In the genomic region with DNA sequence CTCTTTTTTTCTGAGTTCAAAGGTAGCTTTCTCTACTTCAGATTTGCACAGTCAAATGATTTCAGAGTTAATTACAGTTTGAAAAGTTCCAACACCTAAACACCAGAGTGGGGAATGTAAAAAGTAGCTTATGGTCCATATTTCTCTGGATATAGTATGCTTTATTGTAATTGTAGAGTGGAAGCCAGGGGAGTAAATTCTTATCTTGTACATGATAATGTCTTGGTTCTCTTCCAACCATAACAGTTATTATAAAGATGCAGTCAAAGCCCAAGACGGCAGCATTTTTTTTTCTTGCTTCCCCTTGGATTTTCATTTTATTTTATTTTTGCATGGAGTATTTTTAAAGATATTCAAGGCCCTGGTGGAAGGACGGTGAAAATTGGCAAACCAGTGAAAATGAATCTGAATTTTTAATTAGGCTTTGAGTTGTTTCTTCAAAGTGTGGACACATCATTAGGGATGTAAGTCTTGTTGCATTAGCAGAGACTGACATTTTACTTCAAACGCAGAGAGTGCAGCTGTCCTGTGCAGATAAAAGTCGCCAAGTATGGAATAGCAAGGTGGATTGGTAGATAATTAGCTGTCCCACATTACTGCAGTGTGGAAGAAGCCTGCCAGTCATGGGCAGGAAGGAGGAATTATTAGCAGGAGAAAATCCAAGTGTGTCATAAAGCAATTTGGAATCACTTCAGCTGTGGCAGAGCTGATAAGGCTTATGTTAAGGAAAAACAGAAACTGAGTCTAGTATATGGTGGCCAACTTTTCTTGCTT, we compare ENCODE assay signal across 22 cellular contexts.
"Had no signal": no experiment of that assay in that cellular context is flagged by ENCODE, and none has a peak within 500 bp of the region (broad histone marks: within the 10 kb centered on the region; RNA-seq: fewer than 3 reads in every experiment).

No MANE protein-coding gene starts in this region.

- H3K27me3 ChIP-seq: cardiac muscle cell, left lung, stomach, testis, upper lobe of left lung had no signal

- H3K27me3 Mint-ChIP-seq: dendritic cell treated with granulocyte-macrophage colony-stimulating factor and Interleukin-4, amounts not matched to agents 40 ng/mL and 50 ng/mL, for 4 days had no signal

- H3K4me1 ChIP-seq: prostate gland had no signal

- DNase-seq: activated CD4-positive, alpha-beta T cell treated with anti-CD3 and anti-CD28 coated beads, Interleukin-2, amount 50 U/mL, for 1 hour; activated CD8-positive, alpha-beta memory T cell treated with anti-CD3 and anti-CD28 coated beads, Interleukin-2, amount 50 U/mL, for 48 hours; activated effector memory CD4-positive, alpha-beta T cell treated with anti-CD3 and anti-CD28 coated beads, Interleukin-2, amount 50 U/mL, for 16 hours; activated T-cell treated with anti-CD3 and anti-CD28 coated beads, Interleukin-2, amount 50 U/mL, for 48 hours; effector memory CD4-positive, alpha-beta T cell; foreskin fibroblast; left lung; midbrain; right cardiac atrium; stimulated activated CD4-positive, alpha-beta T cell treated with anti-CD3 and anti-CD28 coated beads, Interleukin-4, amount 100 ng/mL, for 1 hour; stomach; T-helper 9 cell; testis; upper lobe of left lung had no signal

- H3K9me3 Mint-ChIP-seq: activated naive CD4-positive, alpha-beta T cell treated with anti-CD3 and anti-CD28 coated beads, Interleukin-2, amount 50 U/mL, for 24 hours; dendritic cell treated with granulocyte-macrophage colony-stimulating factor and Interleukin-4, amounts not matched to agents 40 ng/mL and 50 ng/mL, for 4 days; stimulated activated effector memory CD8-positive, alpha-beta T cell treated with anti-CD3 and anti-CD28 coated beads, Interleukin-12 subunit alpha, Interleukin-12 subunit beta, amount 100 ng/mL, for 72 hours had no signal

- H3K9me3 ChIP-seq: left lung, prostate gland, stomach, testis, upper lobe of left lung had no signal

- H3K36me3 Mint-ChIP-seq: activated naive CD4-positive, alpha-beta T cell treated with anti-CD3 and anti-CD28 coated beads, Interleukin-2, amount 50 U/mL, for 24 hours; stimulated activated effector memory CD8-positive, alpha-beta T cell treated with anti-CD3 and anti-CD28 coated beads, Interleukin-12 subunit alpha, Interleukin-12 subunit beta, amount 100 ng/mL, for 72 hours had no signal

- H3K4me1 Mint-ChIP-seq: activated naive CD4-positive, alpha-beta T cell treated with anti-CD3 and anti-CD28 coated beads, Interleukin-2, amount 50 U/mL, for 24 hours; stimulated activated effector memory CD8-positive, alpha-beta T cell treated with anti-CD3 and anti-CD28 coated beads, Interleukin-12 subunit alpha, Interleukin-12 subunit beta, amount 100 ng/mL, for 72 hours had no signal

- ATAC-seq: activated CD4-positive, CD25-positive, alpha-beta regulatory T cell treated with anti-CD3 and anti-CD28 coated beads, Interleukin-2, amount 50 U/mL, for 24 hours; left lung; right cardiac atrium; stimulated activated effector memory CD8-positive, alpha-beta T cell treated with anti-CD3 and anti-CD28 coated beads, Interleukin-12 subunit alpha, Interleukin-12 subunit beta, amount 100 ng/mL, for 72 hours had no signal

- H3K4me3 Mint-ChIP-seq: activated naive CD4-positive, alpha-beta T cell treated with anti-CD3 and anti-CD28 coated beads, Interleukin-2, amount 50 U/mL, for 24 hours; dendritic cell treated with granulocyte-macrophage colony-stimulating factor and Interleukin-4, amounts not matched to agents 40 ng/mL and 50 ng/mL, for 4 days; neural crest cell; stimulated activated effector memory CD8-positive, alpha-beta T cell treated with anti-CD3 and anti-CD28 coated beads, Interleukin-12 subunit alpha, Interleukin-12 subunit beta, amount 100 ng/mL, for 72 hours had no signal

- H3K27ac Mint-ChIP-seq: activated naive CD4-positive, alpha-beta T cell treated with anti-CD3 and anti-CD28 coated beads, Interleukin-2, amount 50 U/mL, for 24 hours; dendritic cell treated with granulocyte-macrophage colony-stimulating factor and Interleukin-4, amounts not matched to agents 40 ng/mL and 50 ng/mL, for 4 days; stimulated activated effector memory CD8-positive, alpha-beta T cell treated with anti-CD3 and anti-CD28 coated beads, Interleukin-12 subunit alpha, Interleukin-12 subunit beta, amount 100 ng/mL, for 72 hours had no signal

- H3K27ac ChIP-seq: cardiac muscle cell, left lung, prostate gland, skin epidermis, stomach, testis, upper lobe of left lung had no signal
